Comparison of ENCODE assay signal across 15 cellular contexts in genomic region chr6:141451508-141452353, GRCh38.
DNase-seq lines count a peak whose midpoint lies in the region; ATAC-seq and TF ChIP-seq lines count a peak whose summit lies in the region.
"Had no signal": no experiment of that assay in that cellular context is flagged by ENCODE, and none has a peak within 500 bp of the region (broad histone marks: within the 10 kb centered on the region; RNA-seq: fewer than 3 reads in every experiment).

No MANE protein-coding gene starts in this region.

- H3K27me3 ChIP-seq in thyroid gland, result no peaks in the 10 kb centered on the region
- H3K27me3 ChIP-seq: gastrocnemius medialis, sigmoid colon had no signal

- TF ChIP-seq CTCF in thyroid gland (IDR thresholded peaks at IDR 0.05), result no peak

- intact Hi-C loops in thyroid gland (cut with DNase I), result no loop called here

- no peak for TF ChIP-seq POLR2A in thyroid gland (IDR thresholded peaks at IDR 0.05)

- H3K9me3 ChIP-seq in thyroid gland, result no peaks in the 10 kb centered on the region
- H3K9me3 ChIP-seq: gastrocnemius medialis, sigmoid colon had no signal

- H3K27ac ChIP-seq in thyroid gland, result no peak overlapping the region
- H3K27ac ChIP-seq: gastrocnemius medialis, HL-60, sigmoid colon, SK-N-MC had no signal

- H3K4me3 ChIP-seq in thyroid gland (replicated peaks in 1 of 3), result no peak overlapping the region
- H3K4me3 ChIP-seq: gastrocnemius medialis, lung, sigmoid colon, SK-N-MC had no signal

- H3K36me3 ChIP-seq in thyroid gland, result no peaks in the 10 kb centered on the region
- H3K36me3 ChIP-seq: gastrocnemius medialis, sigmoid colon had no signal

- WGBS in thyroid gland, 2 donors, result 68 to 74% methylated on average over 1 of the region's 1 CpG

- DNase-seq in NCI-H2196 (lab: John Stamatoyannopoulos, UW; ENCODE audit: unreplicated experiment) (peak; percentile 2), NCI-H2196 treated with DMSO at 0.1 percent for 48 hours (lab: John Stamatoyannopoulos, UW; ENCODE audit: unreplicated experiment) (no peak), RPMI8226 (peak; percentile 5), fibroblast of peridontal ligament (ENCODE audit: extremely low read depth) (peak; percentile 74), thyroid gland (peak; percentile 8 to 10), ecto neural progenitor cell (ENCODE audit: low spot score) (no peak), ureter (ENCODE audit: low spot score) (no peak)
- DNase-seq: activated CD8-positive, alpha-beta T cell treated with anti-CD3 and anti-CD28 coated beads, Interleukin-2, amount 10 ng/mL, durations not matched to agents 7 days and 5 days; gastrocnemius medialis; NCI-H1930; sigmoid colon had no signal

- ATAC-seq in HG02973 (IDR thresholded peaks at IDR 0.05; ENCODE audit: unreplicated experiment), result no peak
- ATAC-seq: activated CD8-positive, alpha-beta T cell treated with anti-CD3 and anti-CD28 coated beads, Interleukin-2, amount 10 ng/mL, durations not matched to agents 7 days and 5 days had no signal

- H3K4me1 ChIP-seq in thyroid gland, result no peaks in the 10 kb centered on the region
- H3K4me1 ChIP-seq: sigmoid colon had no signal

Comparison
In these comparisons a context has a peak if more than half of its experiments do, and no peak if none do; other contexts are left out.
1. DNase-seq: peak in NCI-H2196 (single experiment), RPMI8226 (single experiment), fibroblast of peridontal ligament (single experiment) and thyroid gland (2 of 2); none in NCI-H2196 treated with DMSO at 0.1 percent for 48 hours (single experiment), ecto neural progenitor cell (single experiment) and ureter (single experiment).